In the genomic region with DNA sequence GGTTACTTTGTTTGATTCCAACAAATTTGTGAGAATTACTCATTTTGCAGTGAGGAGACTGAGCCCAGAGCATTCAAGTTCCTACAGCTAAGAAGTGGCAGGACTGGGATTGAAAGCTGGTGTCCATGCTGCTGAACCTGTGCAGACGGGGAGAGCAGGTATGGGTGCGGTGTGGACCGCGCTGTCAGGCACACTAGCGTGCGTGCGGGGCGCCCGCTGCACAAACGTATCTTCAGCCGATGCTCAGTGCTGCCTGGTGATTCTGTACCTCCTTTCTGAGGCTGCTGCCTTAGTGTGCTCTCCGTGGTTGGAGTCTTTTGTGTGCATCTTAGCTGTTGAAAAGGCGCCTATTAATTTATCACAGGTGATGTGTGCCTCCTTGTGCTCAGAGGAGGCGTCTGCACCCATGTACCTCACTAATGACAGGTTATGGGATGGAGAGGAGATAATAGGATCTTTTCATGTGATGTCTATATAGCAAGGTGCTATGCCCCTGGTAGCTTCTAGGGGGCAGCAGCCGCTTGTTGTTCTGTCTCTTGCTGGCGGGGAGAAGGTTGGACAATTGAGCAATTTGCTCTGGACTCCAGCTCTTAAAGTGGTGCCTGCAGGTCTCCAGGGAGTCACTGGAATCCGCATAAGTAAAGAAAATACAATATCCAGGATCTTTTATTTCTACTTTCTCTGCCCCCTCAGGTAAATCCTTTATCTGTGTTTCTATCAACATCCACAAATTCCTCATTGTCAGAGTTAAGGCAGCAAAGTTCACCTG, we compare ENCODE assay signal across 8 cellular contexts. TPM values are rescaled to one million over a fixed set of nuclear protein-coding genes. Genes with fewer than 3 reads are reported as not detected.
DNase-seq lines count a peak whose midpoint lies in the region; ATAC-seq, FAIRE-seq and TF ChIP-seq lines count a peak whose summit lies in the region.

No MANE protein-coding gene starts in this region.

- no peak overlapping the region for H3K9ac ChIP-seq in K562 (ENCODE audit: insufficient read depth in 1 of 2, low read depth in 2 of 2, low read length in 2 of 2)

- DNase-seq in AML-193 (lab: John Stamatoyannopoulos, UW) (peak; percentile 80 to 83), GM20000 (ENCODE audit: low spot score) (peak; percentile 68), NCI-H2029 treated with DMSO at 0.1 percent for 48 hours (lab: John Stamatoyannopoulos, UW) (peak; percentile 75), T-helper 2 cell (peak in 3 of 5 experiments; percentile 37 to 85 (median 39)), K562 (ENCODE audit: extremely low read depth in 1 of 4, low spot score in 3 of 4) (peak; percentile 63 to 82 (median 74)), immature natural killer cell (peak; percentile 53 to 68 (median 55))
- peak in 2 of 3 donors; percentile 30 to 45 for DNase-seq in stimulated activated CD4-positive, alpha-beta T cell treated with anti-CD3 and anti-CD28 coated beads, Interleukin-12 subunit alpha, Interleukin-12 subunit beta, amount 100 ng/mL, for 48 hours (ENCODE audit: low read depth in 2 of 3, low spot score in 1 of 3)

- peaks cover 24 to 30% of the 10 kb centered on the region in 2 experiments for H3K4me1 ChIP-seq in K562 (replicated peaks in 1 of 2; ENCODE audit: control insufficient read depth in 2 of 2, insufficient read depth in 2 of 2, low read length in 2 of 2)

- peaks cover 15% of the 10 kb centered on the region; the same call in 2 of the 3 replicates for H3K36me3 ChIP-seq in K562 (ENCODE audit: control insufficient read depth, insufficient read depth, low read length)

- no peaks in the 10 kb centered on the region for H3K27me3 ChIP-seq in K562 (ENCODE audit: control insufficient read depth in 2 of 2, insufficient read depth in 2 of 2, low read length in 2 of 2)

- peaks cover 4 to 10% (median 6%) of the 10 kb centered on the region in 3 donors for H3K27me3 Mint-ChIP-seq in immature natural killer cell (ENCODE audit: low read depth in 3 of 3)

- no peak overlapping the region for H3K4me3 Mint-ChIP-seq in immature natural killer cell

- H3K36me3 Mint-ChIP-seq in immature natural killer cell = no peaks in the 10 kb centered on the region

- H3K27ac Mint-ChIP-seq in immature natural killer cell = peak overlapping the region; percentile 55 to 86 (median 80)

- CTCF ChIA-PET in K562 (lab: Yijun Ruan, JAX; ENCODE audit: low intra/inter-chr PET ratio) = interaction anchor here (0.5 to 1.6 kb wide), 4 partner anchors 140 to 454 kb away, joined by 3 to 15 read pairs (median 6); no protein-coding TSS in a partner anchor

- H3K4me1 Mint-ChIP-seq in immature natural killer cell = peaks cover 40 to 41% of the 10 kb centered on the region in 2 donors

- peak; percentile 87 to 95 for TF ChIP-seq RAD21 in K562 (CRISPR knock-in tag; conservative IDR thresholded peaks at IDR 0.05 in 1 of 2, IDR thresholded peaks at IDR 0.05 in 1 of 2)

- H3K9me3 ChIP-seq in K562 (replicated peaks; ENCODE audit: control insufficient read depth, insufficient read depth, low read depth, low read length) = no peaks in the 10 kb centered on the region

- POLR2A ChIA-PET in K562 (lab: Yijun Ruan, JAX) = interaction anchor here (0.6 to 1.2 kb wide), 9 partner anchors 12 to 515 kb away, joined by 3 to 9 read pairs (median 3); a partner anchor contains a TSS

- BruUV-seq in K562 (replicated peaks; lab: Mats Ljungman, UMichigan) = no TSS peak

- peak; percentile 83 for ATAC-seq in K562
- no peak for ATAC-seq in GM21447 (IDR thresholded peaks at IDR 0.05; ENCODE audit: unreplicated experiment)

- H3K4me2 ChIP-seq in K562 (ENCODE audit: insufficient read depth, low read length) = no peak overlapping the region

- no peak for TF ChIP-seq EP300 in K562 (IDR thresholded peaks at IDR 0.05; ENCODE audit: low read length)

- FAIRE-seq in K562 (lab: Jason Lieb, UNC) = peak; percentile 91

- H3K79me2 ChIP-seq in K562 (ENCODE audit: control insufficient read depth, insufficient read depth, low read length) = peaks cover 71% of the 10 kb centered on the region

- H2AFZ ChIP-seq in K562 (ENCODE audit: low read depth, low read length) = no peak overlapping the region

- H3K4me3 ChIP-seq in K562 = no peak overlapping the region

- H4K20me1 ChIP-seq in K562 (replicated peaks; ENCODE audit: control insufficient read depth, insufficient read depth, low read length) = peaks cover 39% of the 10 kb centered on the region

- WGBS in K562 (ENCODE audit: insufficient coverage, low coverage, missing lambda C conversion rate) = 57% methylated on average over 17 of the region's 17 CpGs

- TF ChIP-seq CTCF in GM20000 (IDR thresholded peaks at IDR 0.05; ENCODE audit: extremely low read depth, missing control alignments) (peak; percentile 80), K562 (IDR thresholded peaks at IDR 0.05 in 2 of 3, conservative IDR thresholded peaks at IDR 0.05 in 1 of 3; ENCODE audit: insufficient read depth in 2 of 3, low read depth in 1 of 3, low read length in 3 of 3) (peak; percentile 90 to 98 (median 97))

- no peak for TF ChIP-seq POLR2A in K562 (conservative IDR thresholded peaks at IDR 0.05)

- H3K9me1 ChIP-seq in K562 (ENCODE audit: control insufficient read depth, insufficient read depth, low read length) = peaks cover 11% of the 10 kb centered on the region

- intact Hi-C loops in K562 (cut with micrococcal nuclease) = loop anchor here (1.0 kb wide), 1 partner anchor 360 kb away; no protein-coding TSS in a partner anchor

- no peak overlapping the region for H3K27ac ChIP-seq in K562 (ENCODE audit: extremely low read depth, low read depth, low read length)

- no peaks in the 10 kb centered on the region for H3K9me3 Mint-ChIP-seq in immature natural killer cell

- in situ Hi-C loops in K562 (cut with MboI) = loop anchor here (5.0 kb wide), 2 partner anchors 365 to 435 kb away; no protein-coding TSS in a partner anchor

TF ChIP-seq in K562, 482 proteins besides CTCF, POLR2A, EP300 and RAD21 (continues in another document):
- TF ChIP-seq KLF16 (IDR thresholded peaks at IDR 0.05) = peak; percentile 57; the same call in 1 of the 2 replicates

RNA-seq across cellular contexts. Expression of a gene that starts 32.5 kb away (rescaled TPM):
- 22.7 and 32.6 TPM in 2 replicates for total RNA-seq in K562 (2011; cell fraction: chromatin; rRNA removed; ENCODE audit: low replicate concordance)
- total RNA-seq in K562 (2011; cell fraction: nucleolus; rRNA removed) = 32.9 and 41.0 TPM in 2 replicates
- 27.9 and 28.1 TPM in 2 replicates for total RNA-seq in K562 (2011; cell fraction: nucleoplasm; rRNA removed)
- total RNA-seq in K562 (2014; rRNA removed) (25.7 and 39.1 TPM in 2 replicates), K562 (2014; rRNA removed; fragmentation: Illumina TruSeq; extraction: Trizol) (11.6 and 12.8 TPM in 2 replicates), K562 (2015; rRNA removed; fragmentation: Illumina TruSeq; extraction: Trizol) (20.2 and 22.7 TPM in 2 replicates), K562 (2021) (45.7 and 47.5 TPM in 2 replicates)
- polyA plus RNA-seq in K562 (2011; rRNA removed) (8.0 and 19.6 TPM in 2 replicates), K562 (2014; fragmentation: Illumina TruSeq; extraction: Trizol) (30.2 and 31.2 TPM in 2 replicates), K562 (2014; fragmentation: Nextera tagmentation; extraction: Ambion mirVana) (1 to 10 TPM; 2.6 to 2.9 TPM), K562 (2014; rRNA removed) (25.5 and 27.2 TPM in 2 replicates), immature natural killer cell (1 to 10 TPM; 2.0 to 7.5 (median 4.1) TPM)
- 11.8 and 15.9 TPM in 2 replicates for polyA plus RNA-seq in K562 (2011; cell fraction: cytosol; rRNA removed)
- 22.9 and 28.2 TPM in 2 replicates for polyA plus RNA-seq in K562 (2011; cell fraction: nucleus; rRNA removed)
- polyA plus RNA-seq in K562 (2012) = 37.1 and 37.2 TPM in 2 replicates
- polyA minus RNA-seq in K562 (2011; rRNA and poly(A)+ RNA removed) = 6.4 and 7.4 TPM in 2 replicates
- polyA minus RNA-seq in K562 (2011; cell fraction: cytosol; rRNA and poly(A)+ RNA removed) = 11.3 and 18.9 TPM in 2 replicates
- polyA minus RNA-seq in K562 (2011; cell fraction: nucleus; rRNA and poly(A)+ RNA removed) = 12.4 and 16.8 TPM in 2 replicates

RNA-seq across cellular contexts. Expression of a gene that starts 35.0 kb away (rescaled TPM):
- total RNA-seq in K562 (2011; cell fraction: chromatin; rRNA removed; ENCODE audit: low replicate concordance) = 54.1 and 71.5 TPM in 2 replicates
- total RNA-seq in K562 (2011; cell fraction: nucleolus; rRNA removed) = 37.0 and 45.7 TPM in 2 replicates
- 49.3 and 71.1 TPM in 2 replicates for total RNA-seq in K562 (2011; cell fraction: nucleoplasm; rRNA removed)
- total RNA-seq in K562 (2014; rRNA removed) (47.0 and 62.9 TPM in 2 replicates), K562 (2014; rRNA removed; fragmentation: Illumina TruSeq; extraction: Trizol) (66.5 and 67.3 TPM in 2 replicates), K562 (2015; rRNA removed; fragmentation: Illumina TruSeq; extraction: Trizol) (64.2 and 65.3 TPM in 2 replicates), K562 (2021) (74.8 and 78.9 TPM in 2 replicates)
- polyA plus RNA-seq in K562 (2011; rRNA removed) (47.1 and 57.7 TPM in 2 replicates), K562 (2014; fragmentation: Illumina TruSeq; extraction: Trizol) (53.3 and 54.9 TPM in 2 replicates), K562 (2014; fragmentation: Nextera tagmentation; extraction: Ambion mirVana) (10 to 100 TPM; 59.2 to 71.7 TPM), K562 (2014; rRNA removed) (39.6 and 44.4 TPM in 2 replicates), immature natural killer cell (10 to 100 TPM; 24.9 to 37.6 (median 28.6) TPM)
- 36.0 and 40.4 TPM in 2 replicates for polyA plus RNA-seq in K562 (2011; cell fraction: cytosol; rRNA removed)
- 17.7 and 20.4 TPM in 2 replicates for polyA plus RNA-seq in K562 (2011; cell fraction: nucleus; rRNA removed)
- polyA plus RNA-seq in K562 (2012) = 29.9 and 45.7 TPM in 2 replicates
- polyA minus RNA-seq in K562 (2011; rRNA and poly(A)+ RNA removed) = 78.7 and 100.0 TPM in 2 replicates
- polyA minus RNA-seq in K562 (2011; cell fraction: cytosol; rRNA and poly(A)+ RNA removed) = 29.8 and 30.1 TPM in 2 replicates
- polyA minus RNA-seq in K562 (2011; cell fraction: nucleus; rRNA and poly(A)+ RNA removed) = 7.7 and 12.9 TPM in 2 replicates

RNA-seq across cellular contexts. Expression of a gene that starts 57.5 kb away (rescaled TPM):
- 0.51 and 1.1 TPM in 2 replicates for total RNA-seq in K562 (2011; cell fraction: chromatin; rRNA removed; ENCODE audit: low replicate concordance)
- 0.53 and 1.0 TPM in 2 replicates for total RNA-seq in K562 (2011; cell fraction: nucleolus; rRNA removed)
- total RNA-seq in K562 (2011; cell fraction: nucleoplasm; rRNA removed) = 1.0 and 1.3 TPM in 2 replicates
- total RNA-seq in K562 (2014; rRNA removed) (0.29 TPM in 1 of 2 replicates, not detected in the other), K562 (2014; rRNA removed; fragmentation: Illumina TruSeq; extraction: Trizol) (0.11 and 0.19 TPM in 2 replicates), K562 (2015; rRNA removed; fragmentation: Illumina TruSeq; extraction: Trizol) (0.34 and 0.54 TPM in 2 replicates), K562 (2021) (0.51 TPM in 1 of 2 replicates, not detected in the other)
- polyA plus RNA-seq in K562 (2011; rRNA removed) (not detected in 2 replicates), K562 (2014; fragmentation: Illumina TruSeq; extraction: Trizol) (0.15 TPM in 2 replicates), K562 (2014; fragmentation: Nextera tagmentation; extraction: Ambion mirVana) (not detected), K562 (2014; rRNA removed) (0.08 TPM in 1 of 2 replicates, not detected in the other), immature natural killer cell (not detected)
- polyA plus RNA-seq in K562 (2011; cell fraction: cytosol; rRNA removed) = not detected in 2 replicates
- 0.37 TPM in 1 of 2 replicates, not detected in the other for polyA plus RNA-seq in K562 (2011; cell fraction: nucleus; rRNA removed)
- polyA plus RNA-seq in K562 (2012) = 0.16 and 0.42 TPM in 2 replicates
- not detected in 2 replicates for polyA minus RNA-seq in K562 (2011; rRNA and poly(A)+ RNA removed)
- not detected in 2 replicates for polyA minus RNA-seq in K562 (2011; cell fraction: cytosol; rRNA and poly(A)+ RNA removed)
- polyA minus RNA-seq in K562 (2011; cell fraction: nucleus; rRNA and poly(A)+ RNA removed) = not detected in 2 replicates
